1 cellular context compared by ENCODE assay signal in the genomic region with DNA sequence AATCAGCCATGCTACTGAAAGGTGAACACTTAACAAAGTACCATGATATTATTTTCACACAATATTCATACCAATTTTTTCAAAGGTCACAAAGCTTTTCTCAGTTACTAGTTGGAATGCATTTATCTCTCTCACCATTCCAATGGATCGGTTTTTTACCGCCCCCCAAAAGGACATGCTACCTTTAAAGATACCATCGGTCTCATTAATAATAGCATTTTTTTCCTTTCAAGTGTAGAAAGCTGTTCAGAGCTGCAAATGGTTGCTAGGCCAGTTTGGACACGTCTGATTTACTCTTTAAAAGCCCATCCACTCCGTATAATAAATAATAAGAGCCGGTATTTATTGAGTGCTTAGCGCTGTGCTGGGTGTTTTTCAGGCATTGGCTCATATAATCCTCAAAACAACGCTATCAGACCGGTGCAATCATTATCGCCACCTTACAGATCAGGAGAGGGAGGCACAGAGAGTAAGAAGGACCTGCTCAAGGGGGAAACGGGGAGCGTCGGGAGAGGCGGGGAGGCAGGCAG.
TF ChIP-seq lines count a peak whose summit lies in the region.

No MANE protein-coding gene starts in this region.

TF ChIP-seq in SK-N-SH treated with all-trans-retinoic acid at 6 μM for 48 hours, 23 proteins besides CTCF, POLR2A, EP300 and RAD21 (continued from another document):
- TF ChIP-seq, protein P1, sequence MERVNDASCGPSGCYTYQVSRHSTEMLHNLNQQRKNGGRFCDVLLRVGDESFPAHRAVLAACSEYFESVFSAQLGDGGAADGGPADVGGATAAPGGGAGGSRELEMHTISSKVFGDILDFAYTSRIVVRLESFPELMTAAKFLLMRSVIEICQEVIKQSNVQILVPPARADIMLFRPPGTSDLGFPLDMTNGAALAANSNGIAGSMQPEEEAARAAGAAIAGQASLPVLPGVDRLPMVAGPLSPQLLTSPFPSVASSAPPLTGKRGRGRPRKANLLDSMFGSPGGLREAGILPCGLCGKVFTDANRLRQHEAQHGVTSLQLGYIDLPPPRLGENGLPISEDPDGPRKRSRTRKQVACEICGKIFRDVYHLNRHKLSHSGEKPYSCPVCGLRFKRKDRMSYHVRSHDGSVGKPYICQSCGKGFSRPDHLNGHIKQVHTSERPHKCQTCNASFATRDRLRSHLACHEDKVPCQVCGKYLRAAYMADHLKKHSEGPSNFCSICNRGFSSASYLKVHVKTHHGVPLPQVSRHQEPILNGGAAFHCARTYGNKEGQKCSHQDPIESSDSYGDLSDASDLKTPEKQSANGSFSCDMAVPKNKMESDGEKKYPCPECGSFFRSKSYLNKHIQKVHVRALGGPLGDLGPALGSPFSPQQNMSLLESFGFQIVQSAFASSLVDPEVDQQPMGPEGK (CRISPR knock-in tag; IDR thresholded peaks at IDR 0.05; ENCODE audit: borderline replicate concordance): no peak
- no peak for TF ChIP-seq CSDC2 (CRISPR knock-in tag; IDR thresholded peaks at IDR 0.05)
- TF ChIP-seq, protein P2, sequence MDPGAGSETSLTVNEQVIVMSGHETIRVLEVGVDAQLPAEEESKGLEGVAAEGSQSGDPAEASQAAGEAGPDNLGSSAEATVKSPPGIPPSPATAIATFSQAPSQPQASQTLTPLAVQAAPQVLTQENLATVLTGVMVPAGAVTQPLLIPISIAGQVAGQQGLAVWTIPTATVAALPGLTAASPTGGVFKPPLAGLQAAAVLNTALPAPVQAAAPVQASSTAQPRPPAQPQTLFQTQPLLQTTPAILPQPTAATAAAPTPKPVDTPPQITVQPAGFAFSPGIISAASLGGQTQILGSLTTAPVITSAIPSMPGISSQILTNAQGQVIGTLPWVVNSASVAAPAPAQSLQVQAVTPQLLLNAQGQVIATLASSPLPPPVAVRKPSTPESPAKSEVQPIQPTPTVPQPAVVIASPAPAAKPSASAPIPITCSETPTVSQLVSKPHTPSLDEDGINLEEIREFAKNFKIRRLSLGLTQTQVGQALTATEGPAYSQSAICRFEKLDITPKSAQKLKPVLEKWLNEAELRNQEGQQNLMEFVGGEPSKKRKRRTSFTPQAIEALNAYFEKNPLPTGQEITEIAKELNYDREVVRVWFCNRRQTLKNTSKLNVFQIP (CRISPR knock-in tag; IDR thresholded peaks at IDR 0.05; ENCODE audit: borderline replicate concordance, low read depth): no peak
- TF ChIP-seq, protein P3, sequence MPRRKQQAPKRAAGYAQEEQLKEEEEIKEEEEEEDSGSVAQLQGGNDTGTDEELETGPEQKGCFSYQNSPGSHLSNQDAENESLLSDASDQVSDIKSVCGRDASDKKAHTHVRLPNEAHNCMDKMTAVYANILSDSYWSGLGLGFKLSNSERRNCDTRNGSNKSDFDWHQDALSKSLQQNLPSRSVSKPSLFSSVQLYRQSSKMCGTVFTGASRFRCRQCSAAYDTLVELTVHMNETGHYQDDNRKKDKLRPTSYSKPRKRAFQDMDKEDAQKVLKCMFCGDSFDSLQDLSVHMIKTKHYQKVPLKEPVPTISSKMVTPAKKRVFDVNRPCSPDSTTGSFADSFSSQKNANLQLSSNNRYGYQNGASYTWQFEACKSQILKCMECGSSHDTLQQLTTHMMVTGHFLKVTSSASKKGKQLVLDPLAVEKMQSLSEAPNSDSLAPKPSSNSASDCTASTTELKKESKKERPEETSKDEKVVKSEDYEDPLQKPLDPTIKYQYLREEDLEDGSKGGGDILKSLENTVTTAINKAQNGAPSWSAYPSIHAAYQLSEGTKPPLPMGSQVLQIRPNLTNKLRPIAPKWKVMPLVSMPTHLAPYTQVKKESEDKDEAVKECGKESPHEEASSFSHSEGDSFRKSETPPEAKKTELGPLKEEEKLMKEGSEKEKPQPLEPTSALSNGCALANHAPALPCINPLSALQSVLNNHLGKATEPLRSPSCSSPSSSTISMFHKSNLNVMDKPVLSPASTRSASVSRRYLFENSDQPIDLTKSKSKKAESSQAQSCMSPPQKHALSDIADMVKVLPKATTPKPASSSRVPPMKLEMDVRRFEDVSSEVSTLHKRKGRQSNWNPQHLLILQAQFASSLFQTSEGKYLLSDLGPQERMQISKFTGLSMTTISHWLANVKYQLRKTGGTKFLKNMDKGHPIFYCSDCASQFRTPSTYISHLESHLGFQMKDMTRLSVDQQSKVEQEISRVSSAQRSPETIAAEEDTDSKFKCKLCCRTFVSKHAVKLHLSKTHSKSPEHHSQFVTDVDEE (CRISPR knock-in tag; IDR thresholded peaks at IDR 0.05): no peak
